1 cellular context compared by ENCODE assay signal in the genomic region with DNA sequence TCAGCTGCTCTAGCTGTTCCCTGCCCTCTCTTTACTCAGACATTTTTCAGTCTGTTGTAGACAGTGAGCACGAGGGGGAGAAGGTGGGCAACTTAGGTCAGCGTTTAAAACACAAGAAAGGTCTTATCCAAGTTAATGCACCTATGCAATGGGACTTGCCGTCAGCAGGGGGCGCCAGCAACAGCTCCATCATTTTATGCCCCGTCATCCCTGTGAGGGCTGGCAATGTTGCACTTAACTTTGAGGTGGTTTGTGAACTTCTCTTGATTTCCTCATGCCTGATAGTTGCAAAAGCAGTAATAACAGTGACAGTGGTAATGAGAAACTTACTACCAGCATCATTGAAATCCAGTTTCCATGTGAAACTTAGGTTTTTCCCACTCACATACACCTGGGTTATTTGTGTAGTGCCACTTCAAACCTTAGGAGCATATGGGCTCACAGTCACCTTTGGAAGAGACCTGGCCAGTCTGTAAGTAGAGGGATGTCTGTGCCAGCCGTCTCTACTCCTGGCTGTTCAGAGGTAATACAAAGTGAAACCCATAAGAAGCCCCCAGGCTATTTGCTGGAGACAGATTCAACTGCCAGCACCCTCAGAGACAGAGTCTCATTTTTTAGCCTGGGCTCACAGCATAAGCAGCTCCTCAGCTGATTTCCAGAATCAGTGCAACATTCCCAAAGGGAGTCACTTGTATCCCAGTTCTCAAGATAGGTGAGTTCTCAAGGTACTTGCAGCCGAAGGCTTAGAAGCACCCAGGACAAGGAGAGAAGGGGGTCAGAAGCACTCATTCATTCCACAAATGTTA.
TF ChIP-seq lines count a peak whose summit lies in the region.

No MANE protein-coding gene starts in this region.

TF ChIP-seq in HepG2, 621 proteins besides CTCF, POLR2A, EP300 and RAD21 (continued from another document and continues in another):
- TF ChIP-seq, protein P1, sequence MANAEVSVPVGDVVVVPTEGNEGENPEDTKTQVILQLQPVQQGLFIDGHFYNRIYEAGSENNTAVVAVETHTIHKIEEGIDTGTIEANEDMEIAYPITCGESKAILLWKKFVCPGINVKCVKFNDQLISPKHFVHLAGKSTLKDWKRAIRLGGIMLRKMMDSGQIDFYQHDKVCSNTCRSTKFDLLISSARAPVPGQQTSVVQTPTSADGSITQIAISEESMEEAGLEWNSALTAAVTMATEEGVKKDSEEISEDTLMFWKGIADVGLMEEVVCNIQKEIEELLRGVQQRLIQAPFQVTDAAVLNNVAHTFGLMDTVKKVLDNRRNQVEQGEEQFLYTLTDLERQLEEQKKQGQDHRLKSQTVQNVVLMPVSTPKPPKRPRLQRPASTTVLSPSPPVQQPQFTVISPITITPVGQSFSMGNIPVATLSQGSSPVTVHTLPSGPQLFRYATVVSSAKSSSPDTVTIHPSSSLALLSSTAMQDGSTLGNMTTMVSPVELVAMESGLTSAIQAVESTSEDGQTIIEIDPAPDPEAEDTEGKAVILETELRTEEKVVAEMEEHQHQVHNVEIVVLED (CRISPR knock-in tag; IDR thresholded peaks at IDR 0.05; ENCODE audit: borderline replicate concordance): no peak
- TF ChIP-seq, protein P2, sequence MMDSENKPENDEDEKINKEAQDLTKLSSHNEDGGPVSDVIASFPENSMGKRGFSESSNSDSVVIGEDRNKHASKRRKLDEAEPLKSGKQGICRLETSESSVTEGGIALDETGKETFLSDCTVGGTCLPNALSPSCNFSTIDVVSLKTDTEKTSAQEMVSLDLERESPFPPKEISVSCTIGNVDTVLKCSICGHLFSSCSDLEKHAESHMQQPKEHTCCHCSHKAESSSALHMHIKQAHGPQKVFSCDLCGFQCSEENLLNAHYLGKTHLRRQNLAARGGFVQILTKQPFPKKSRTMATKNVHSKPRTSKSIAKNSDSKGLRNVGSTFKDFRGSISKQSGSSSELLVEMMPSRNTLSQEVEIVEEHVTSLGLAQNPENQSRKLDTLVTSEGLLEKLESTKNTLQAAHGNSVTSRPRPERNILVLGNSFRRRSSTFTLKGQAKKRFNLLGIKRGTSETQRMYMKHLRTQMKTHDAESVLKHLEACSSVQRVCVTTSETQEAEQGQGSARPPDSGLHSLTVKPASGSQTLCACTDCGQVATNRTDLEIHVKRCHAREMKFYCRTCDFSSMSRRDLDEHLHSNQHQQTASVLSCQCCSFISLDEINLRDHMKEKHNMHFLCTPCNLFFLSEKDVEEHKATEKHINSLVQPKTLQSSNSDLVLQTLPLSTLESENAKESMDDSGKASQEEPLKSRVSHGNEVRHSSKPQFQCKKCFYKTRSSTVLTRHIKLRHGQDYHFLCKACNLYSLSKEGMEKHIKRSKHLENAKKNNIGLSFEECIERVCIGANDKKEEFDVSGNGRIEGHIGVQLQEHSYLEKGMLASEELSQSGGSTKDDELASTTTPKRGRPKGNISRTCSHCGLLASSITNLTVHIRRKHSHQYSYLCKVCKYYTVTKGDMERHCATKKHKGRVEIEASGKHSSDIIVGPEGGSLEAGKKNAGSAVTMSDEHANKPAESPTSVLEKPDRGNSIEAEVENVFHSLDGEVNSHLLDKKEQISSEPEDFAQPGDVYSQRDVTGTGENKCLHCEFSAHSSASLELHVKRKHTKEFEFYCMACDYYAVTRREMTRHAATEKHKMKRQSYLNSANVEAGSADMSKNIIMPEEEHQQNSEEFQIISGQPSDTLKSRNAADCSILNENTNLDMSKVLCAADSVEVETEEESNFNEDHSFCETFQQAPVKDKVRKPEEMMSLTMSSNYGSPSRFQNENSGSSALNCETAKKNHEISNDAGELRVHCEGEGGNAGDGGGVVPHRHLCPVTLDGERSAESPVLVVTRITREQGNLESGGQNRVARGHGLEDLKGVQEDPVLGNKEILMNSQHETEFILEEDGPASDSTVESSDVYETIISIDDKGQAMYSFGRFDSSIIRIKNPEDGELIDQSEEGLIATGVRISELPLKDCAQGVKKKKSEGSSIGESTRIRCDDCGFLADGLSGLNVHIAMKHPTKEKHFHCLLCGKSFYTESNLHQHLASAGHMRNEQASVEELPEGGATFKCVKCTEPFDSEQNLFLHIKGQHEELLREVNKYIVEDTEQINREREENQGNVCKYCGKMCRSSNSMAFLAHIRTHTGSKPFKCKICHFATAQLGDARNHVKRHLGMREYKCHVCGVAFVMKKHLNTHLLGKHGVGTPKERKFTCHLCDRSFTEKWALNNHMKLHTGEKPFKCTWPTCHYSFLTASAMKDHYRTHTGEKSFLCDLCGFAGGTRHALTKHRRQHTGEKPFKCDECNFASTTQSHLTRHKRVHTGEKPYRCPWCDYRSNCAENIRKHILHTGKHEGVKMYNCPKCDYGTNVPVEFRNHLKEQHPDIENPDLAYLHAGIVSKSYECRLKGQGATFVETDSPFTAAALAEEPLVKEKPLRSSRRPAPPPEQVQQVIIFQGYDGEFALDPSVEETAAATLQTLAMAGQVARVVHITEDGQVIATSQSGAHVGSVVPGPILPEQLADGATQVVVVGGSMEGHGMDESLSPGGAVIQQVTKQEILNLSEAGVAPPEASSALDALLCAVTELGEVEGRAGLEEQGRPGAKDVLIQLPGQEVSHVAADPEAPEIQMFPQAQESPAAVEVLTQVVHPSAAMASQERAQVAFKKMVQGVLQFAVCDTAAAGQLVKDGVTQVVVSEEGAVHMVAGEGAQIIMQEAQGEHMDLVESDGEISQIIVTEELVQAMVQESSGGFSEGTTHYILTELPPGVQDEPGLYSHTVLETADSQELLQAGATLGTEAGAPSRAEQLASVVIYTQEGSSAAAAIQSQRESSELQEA (CRISPR knock-in tag; IDR thresholded peaks at IDR 0.05; ENCODE audit: not compliant biosample characterization): no peak
- TF ChIP-seq, protein P3, sequence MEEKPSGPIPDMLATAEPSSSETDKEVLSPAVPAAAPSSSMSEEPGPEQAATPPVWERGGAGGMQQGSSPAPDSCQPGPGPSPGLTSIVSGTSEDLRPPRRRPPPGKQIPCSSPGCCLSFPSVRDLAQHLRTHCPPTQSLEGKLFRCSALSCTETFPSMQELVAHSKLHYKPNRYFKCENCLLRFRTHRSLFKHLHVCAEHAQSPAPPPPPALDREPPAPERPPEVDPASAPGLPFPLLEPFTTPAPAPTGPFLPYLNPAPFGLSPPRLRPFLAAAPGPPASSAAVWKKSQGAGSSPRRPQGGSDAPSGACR (CRISPR knock-in tag; IDR thresholded peaks at IDR 0.05): 0 out of 2 replicates have a peak, but pooled peaks have one; percentile 55
- TF ChIP-seq ZNF12 (CRISPR knock-in tag; IDR thresholded peaks at IDR 0.05) (0 out of 2 replicates have a peak, but pooled peaks have one; percentile 32), ZFP90 (CRISPR knock-in tag; IDR thresholded peaks at IDR 0.05; ENCODE audit: borderline replicate concordance) (0 out of 2 replicates have a peak, but pooled peaks have one; percentile 39), ZNF343 (CRISPR knock-in tag; IDR thresholded peaks at IDR 0.05) (no peak), IKZF1 (IDR thresholded peaks at IDR 0.05) (no peak), RFXAP (CRISPR knock-in tag; IDR thresholded peaks at IDR 0.05; ENCODE audit: borderline replicate concordance) (peak; percentile 46; the same call in 1 of the 2 replicates), ZKSCAN5 (CRISPR knock-in tag; IDR thresholded peaks at IDR 0.05) (no peak), ZNF138 (CRISPR knock-in tag; IDR thresholded peaks at IDR 0.05; ENCODE audit: low read depth) (no peak), ELF3 (CRISPR knock-in tag; IDR thresholded peaks at IDR 0.05) (peak; percentile 59; the same call in 1 of the 2 replicates), TBL1XR1 (IDR thresholded peaks at IDR 0.05; ENCODE audit: borderline replicate concordance, low read length, partially characterized antibody) (peak; percentile 35), YY1 (IDR thresholded peaks at IDR 0.05; ENCODE audit: insufficient read depth, insufficient replicate concordance, low read depth, low read length) (peak; percentile 28), TSC22D2 (CRISPR knock-in tag; IDR thresholded peaks at IDR 0.05; ENCODE audit: borderline replicate concordance) (peak; percentile 63; the same call in 1 of the 2 replicates), ZNF556 (CRISPR knock-in tag; IDR thresholded peaks at IDR 0.05; ENCODE audit: borderline replicate concordance) (no peak), RBM22 (optimal IDR thresholded peaks at IDR 0.05; ENCODE audit: low read length) (peak; percentile 88), ZC3H13 (CRISPR knock-in tag; IDR thresholded peaks at IDR 0.05) (no peak), THAP11 (CRISPR knock-in tag; IDR thresholded peaks at IDR 0.05) (peak; percentile 38; the same call in 1 of the 2 replicates), JUNB (CRISPR knock-in tag; IDR thresholded peaks at IDR 0.05; ENCODE audit: borderline replicate concordance) (no peak), ISL2 (CRISPR knock-in tag; IDR thresholded peaks at IDR 0.05) (0 out of 2 replicates have a peak, but pooled peaks have one; percentile 28), TMF1 (CRISPR knock-in tag; IDR thresholded peaks at IDR 0.05; ENCODE audit: low read depth) (no peak), ZNF724P (CRISPR knock-in tag; IDR thresholded peaks at IDR 0.05; ENCODE audit: borderline replicate concordance) (no peak), DPF2 (CRISPR knock-in tag; IDR thresholded peaks at IDR 0.05; ENCODE audit: borderline replicate concordance, low read depth) (no peak), KLF11 (CRISPR knock-in tag; IDR thresholded peaks at IDR 0.05) (0 out of 2 replicates have a peak, but pooled peaks have one; percentile 42), ZNF614 (CRISPR knock-in tag; IDR thresholded peaks at IDR 0.05; ENCODE audit: borderline replicate concordance) (peak; percentile 47; the same call in 1 of the 2 replicates), NFE2L2 (IDR thresholded peaks at IDR 0.05; ENCODE audit: low read length) (peak; percentile 99), TCF7L2 (IDR thresholded peaks at IDR 0.05; ENCODE audit: low read depth, low read length) (no peak), RBFOX2 (IDR thresholded peaks at IDR 0.05; ENCODE audit: low read depth, low read length) (no peak), ZBTB7A (CRISPR knock-in tag; IDR thresholded peaks at IDR 0.05) (no peak), AHR (CRISPR knock-in tag; IDR thresholded peaks at IDR 0.05) (peak; percentile 74; the same call in 1 of the 2 replicates), NAIF1 (CRISPR knock-in tag; IDR thresholded peaks at IDR 0.05; ENCODE audit: borderline replicate concordance) (no peak), HNF4A (CRISPR knock-in tag; IDR thresholded peaks at IDR 0.05) (no peak), SALL1 (CRISPR knock-in tag; IDR thresholded peaks at IDR 0.05) (peak; percentile 48; the same call in 1 of the 2 replicates)
- TF ChIP-seq, protein P4, sequence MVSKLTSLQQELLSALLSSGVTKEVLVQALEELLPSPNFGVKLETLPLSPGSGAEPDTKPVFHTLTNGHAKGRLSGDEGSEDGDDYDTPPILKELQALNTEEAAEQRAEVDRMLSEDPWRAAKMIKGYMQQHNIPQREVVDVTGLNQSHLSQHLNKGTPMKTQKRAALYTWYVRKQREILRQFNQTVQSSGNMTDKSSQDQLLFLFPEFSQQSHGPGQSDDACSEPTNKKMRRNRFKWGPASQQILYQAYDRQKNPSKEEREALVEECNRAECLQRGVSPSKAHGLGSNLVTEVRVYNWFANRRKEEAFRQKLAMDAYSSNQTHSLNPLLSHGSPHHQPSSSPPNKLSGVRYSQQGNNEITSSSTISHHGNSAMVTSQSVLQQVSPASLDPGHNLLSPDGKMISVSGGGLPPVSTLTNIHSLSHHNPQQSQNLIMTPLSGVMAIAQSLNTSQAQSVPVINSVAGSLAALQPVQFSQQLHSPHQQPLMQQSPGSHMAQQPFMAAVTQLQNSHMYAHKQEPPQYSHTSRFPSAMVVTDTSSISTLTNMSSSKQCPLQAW (CRISPR knock-in tag; IDR thresholded peaks at IDR 0.05): peak; percentile 42; the same call in 1 of the 2 replicates
- TF ChIP-seq, protein P5, sequence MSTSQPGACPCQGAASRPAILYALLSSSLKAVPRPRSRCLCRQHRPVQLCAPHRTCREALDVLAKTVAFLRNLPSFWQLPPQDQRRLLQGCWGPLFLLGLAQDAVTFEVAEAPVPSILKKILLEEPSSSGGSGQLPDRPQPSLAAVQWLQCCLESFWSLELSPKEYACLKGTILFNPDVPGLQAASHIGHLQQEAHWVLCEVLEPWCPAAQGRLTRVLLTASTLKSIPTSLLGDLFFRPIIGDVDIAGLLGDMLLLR (CRISPR knock-in tag; IDR thresholded peaks at IDR 0.05): 0 out of 2 replicates have a peak, but pooled peaks have one; percentile 25
- TF ChIP-seq, protein P6, sequence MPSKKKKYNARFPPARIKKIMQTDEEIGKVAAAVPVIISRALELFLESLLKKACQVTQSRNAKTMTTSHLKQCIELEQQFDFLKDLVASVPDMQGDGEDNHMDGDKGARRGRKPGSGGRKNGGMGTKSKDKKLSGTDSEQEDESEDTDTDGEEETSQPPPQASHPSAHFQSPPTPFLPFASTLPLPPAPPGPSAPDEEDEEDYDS (CRISPR knock-in tag; IDR thresholded peaks at IDR 0.05): no peak
- TF ChIP-seq, protein P7, sequence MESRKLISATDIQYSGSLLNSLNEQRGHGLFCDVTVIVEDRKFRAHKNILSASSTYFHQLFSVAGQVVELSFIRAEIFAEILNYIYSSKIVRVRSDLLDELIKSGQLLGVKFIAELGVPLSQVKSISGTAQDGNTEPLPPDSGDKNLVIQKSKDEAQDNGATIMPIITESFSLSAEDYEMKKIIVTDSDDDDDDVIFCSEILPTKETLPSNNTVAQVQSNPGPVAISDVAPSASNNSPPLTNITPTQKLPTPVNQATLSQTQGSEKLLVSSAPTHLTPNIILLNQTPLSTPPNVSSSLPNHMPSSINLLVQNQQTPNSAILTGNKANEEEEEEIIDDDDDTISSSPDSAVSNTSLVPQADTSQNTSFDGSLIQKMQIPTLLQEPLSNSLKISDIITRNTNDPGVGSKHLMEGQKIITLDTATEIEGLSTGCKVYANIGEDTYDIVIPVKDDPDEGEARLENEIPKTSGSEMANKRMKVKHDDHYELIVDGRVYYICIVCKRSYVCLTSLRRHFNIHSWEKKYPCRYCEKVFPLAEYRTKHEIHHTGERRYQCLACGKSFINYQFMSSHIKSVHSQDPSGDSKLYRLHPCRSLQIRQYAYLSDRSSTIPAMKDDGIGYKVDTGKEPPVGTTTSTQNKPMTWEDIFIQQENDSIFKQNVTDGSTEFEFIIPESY (CRISPR knock-in tag; IDR thresholded peaks at IDR 0.05): peak; percentile 40; the same call in 1 of the 2 replicates
- TF ChIP-seq, protein P8, sequence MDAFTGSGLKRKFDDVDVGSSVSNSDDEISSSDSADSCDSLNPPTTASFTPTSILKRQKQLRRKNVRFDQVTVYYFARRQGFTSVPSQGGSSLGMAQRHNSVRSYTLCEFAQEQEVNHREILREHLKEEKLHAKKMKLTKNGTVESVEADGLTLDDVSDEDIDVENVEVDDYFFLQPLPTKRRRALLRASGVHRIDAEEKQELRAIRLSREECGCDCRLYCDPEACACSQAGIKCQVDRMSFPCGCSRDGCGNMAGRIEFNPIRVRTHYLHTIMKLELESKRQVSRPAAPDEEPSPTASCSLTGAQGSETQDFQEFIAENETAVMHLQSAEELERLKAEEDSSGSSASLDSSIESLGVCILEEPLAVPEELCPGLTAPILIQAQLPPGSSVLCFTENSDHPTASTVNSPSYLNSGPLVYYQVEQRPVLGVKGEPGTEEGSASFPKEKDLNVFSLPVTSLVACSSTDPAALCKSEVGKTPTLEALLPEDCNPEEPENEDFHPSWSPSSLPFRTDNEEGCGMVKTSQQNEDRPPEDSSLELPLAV (CRISPR knock-in tag; conservative IDR thresholded peaks at IDR 0.05; ENCODE audit: low read depth): no peak
- TF ChIP-seq, protein P9, sequence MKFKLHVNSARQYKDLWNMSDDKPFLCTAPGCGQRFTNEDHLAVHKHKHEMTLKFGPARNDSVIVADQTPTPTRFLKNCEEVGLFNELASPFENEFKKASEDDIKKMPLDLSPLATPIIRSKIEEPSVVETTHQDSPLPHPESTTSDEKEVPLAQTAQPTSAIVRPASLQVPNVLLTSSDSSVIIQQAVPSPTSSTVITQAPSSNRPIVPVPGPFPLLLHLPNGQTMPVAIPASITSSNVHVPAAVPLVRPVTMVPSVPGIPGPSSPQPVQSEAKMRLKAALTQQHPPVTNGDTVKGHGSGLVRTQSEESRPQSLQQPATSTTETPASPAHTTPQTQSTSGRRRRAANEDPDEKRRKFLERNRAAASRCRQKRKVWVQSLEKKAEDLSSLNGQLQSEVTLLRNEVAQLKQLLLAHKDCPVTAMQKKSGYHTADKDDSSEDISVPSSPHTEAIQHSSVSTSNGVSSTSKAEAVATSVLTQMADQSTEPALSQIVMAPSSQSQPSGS (CRISPR knock-in tag; IDR thresholded peaks at IDR 0.05): peak; percentile 76
